Comparison of ENCODE assay signal across 21 cellular contexts in the genomic region with DNA sequence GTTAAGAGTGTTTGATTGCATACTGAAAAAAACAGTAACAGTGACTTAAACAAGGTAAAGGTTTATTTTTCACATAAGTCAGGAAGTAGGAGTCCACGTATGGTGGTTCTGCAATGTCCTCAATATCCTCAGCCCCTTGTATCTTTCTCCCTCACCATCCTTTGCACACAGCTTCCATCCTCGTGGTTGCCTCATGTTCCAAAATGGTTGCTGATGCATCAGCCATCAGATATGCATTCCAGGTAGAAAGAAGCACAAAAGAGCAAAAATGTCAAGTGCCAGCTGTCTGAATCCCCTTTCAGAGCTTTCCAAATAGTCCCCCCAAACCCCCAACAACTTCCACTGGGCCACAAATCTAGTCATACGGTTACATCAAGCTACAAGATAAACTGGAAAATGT.
DNase-seq lines count a peak whose midpoint lies in the region; ATAC-seq, FAIRE-seq and TF ChIP-seq lines count a peak whose summit lies in the region.
"Had no signal": no experiment of that assay in that cellular context is flagged by ENCODE, and none has a peak within 500 bp of the region (broad histone marks: within the 10 kb centered on the region; RNA-seq: fewer than 3 reads in every experiment).

No MANE protein-coding gene starts in this region.

- H3K4me2 ChIP-seq in HepG2 (ENCODE audit: low read depth, low read length), result no peak overlapping the region
- H3K4me2 ChIP-seq in GM12878 (ENCODE audit: control insufficient read depth, insufficient read depth), result 0 out of 2 replicates have a peak overlapping the region, but pooled peaks have one; percentile 50
- no peak overlapping the region for H3K4me2 ChIP-seq in H1 (ENCODE audit: insufficient read depth in 1 of 2, low read depth in 2 of 2, low read length in 2 of 2)
- H3K4me2 ChIP-seq: A549 had no signal

- DNase-seq in HepG2 (ENCODE audit: low spot score) (no peak), right lobe of liver (no peak), GM12878 (ENCODE audit: low read depth, low spot score) (no peak), H1 (ENCODE audit: low read depth in 1 of 2, low spot score in 2 of 2) (no peak), AG08395 (ENCODE audit: low spot score) (no peak)
- no peak for DNase-seq in stimulated activated CD4-positive, alpha-beta T cell treated with anti-CD3 and anti-CD28 coated beads, Interleukin-12 subunit alpha, Interleukin-12 subunit beta, amount 100 ng/mL, for 4 hours
- DNase-seq: CD4-positive, alpha-beta memory T cell; COR-L47; DMS 273 treated with DMSO at 0.1 percent for 48 hours; DMS53; DND-41; KG1 had no signal

- no peak overlapping the region for H2BK12ac ChIP-seq in H1 (ENCODE audit: low read depth, low read length)

- H4K91ac ChIP-seq in H1 (replicated peaks; ENCODE audit: insufficient read length, low read length), result no peak overlapping the region

- no peaks in the 10 kb centered on the region for H3K36me3 ChIP-seq in HepG2 (replicated peaks in 1 of 2; ENCODE audit: control insufficient read depth in 1 of 2, insufficient read depth in 2 of 2, low read length in 2 of 2)
- no peaks in the 10 kb centered on the region for H3K36me3 ChIP-seq in right lobe of liver
- no peaks in the 10 kb centered on the region for H3K36me3 ChIP-seq in GM12878 (ENCODE audit: control insufficient read depth in 2 of 2, insufficient read depth in 2 of 2, low read length in 1 of 2)
- no peaks in the 10 kb centered on the region for H3K36me3 ChIP-seq in H1 (ENCODE audit: control insufficient read depth in 2 of 4, insufficient read depth in 4 of 4, low read length in 3 of 4)
- H3K36me3 ChIP-seq: BLaER1, HAP-1 had no signal

- no peak overlapping the region for H2BK20ac ChIP-seq in H1 (ENCODE audit: low read length)

- H2AK5ac ChIP-seq in H1 (ENCODE audit: low read depth, low read length), result no peak overlapping the region

- no peak overlapping the region for H3K56ac ChIP-seq in H1 (replicated peaks; ENCODE audit: insufficient read length, low read depth, low read length)

- TF ChIP-seq CTCF in HepG2 (CRISPR knock-in tag; IDR thresholded peaks at IDR 0.05) (no peak), right lobe of liver (IDR thresholded peaks at IDR 0.05) (no peak), GM12878 (IDR thresholded peaks at IDR 0.05 in 2 of 3, conservative IDR thresholded peaks at IDR 0.05 in 1 of 3; ENCODE audit: control insufficient read depth in 2 of 3, extremely low read depth in 1 of 3, insufficient read depth in 1 of 3, low read depth in 3 of 3, low read length in 3 of 3) (no peak), H1 (IDR thresholded peaks at IDR 0.05; ENCODE audit: control extremely low read depth in 1 of 3, insufficient read depth in 1 of 3, low read depth in 1 of 3, low read length in 3 of 3) (no peak)

- 38% methylated on average over 3 of the region's 3 CpGs for WGBS in HepG2 (ENCODE audit: low lambda C conversion rate)
- WGBS in right lobe of liver (ENCODE audit: insufficient coverage, low coverage, low lambda C conversion rate, missing lambda C conversion rate), result 69% methylated on average over 3 of the region's 3 CpGs
- 59% methylated on average over 3 of the region's 3 CpGs for WGBS in GM12878 (ENCODE audit: insufficient coverage, insufficient replicate concordance, low lambda C conversion rate, missing lambda C conversion rate)
- WGBS in H1 (ENCODE audit: extremely low coverage in 1 of 2, insufficient coverage in 1 of 2, insufficient read length in 1 of 2, insufficient replicate concordance in 2 of 2, low coverage in 1 of 2, low lambda C conversion rate in 2 of 2, missing lambda C conversion rate in 1 of 2), 2 experiments, result 98% methylated on average over 3 of the region's 3 CpGs; no CpG with 5 or more reads in 1 of the 2 experiments

- H3K79me2 ChIP-seq in HepG2 (ENCODE audit: insufficient read depth, low read length), result no peaks in the 10 kb centered on the region
- H3K79me2 ChIP-seq in GM12878 (ENCODE audit: control insufficient read depth, insufficient read depth, low read length), result no peaks in the 10 kb centered on the region
- H3K79me2 ChIP-seq in H1 (ENCODE audit: control insufficient read depth in 1 of 2, insufficient read depth in 2 of 2, low read length in 2 of 2), result no peaks in the 10 kb centered on the region

- no peak overlapping the region for H3K14ac ChIP-seq in H1 (ENCODE audit: insufficient read length)

- no peak overlapping the region for H4K5ac ChIP-seq in H1 (ENCODE audit: insufficient read length, low read depth, low read length)

- BruUV-seq in HepG2 (replicated peaks; lab: Mats Ljungman, UMichigan) (no TSS peak), GM12878 (replicated peaks; lab: Mats Ljungman, UMichigan) (no TSS peak)

- H3K4me3 ChIP-seq in HepG2 (replicated peaks in 1 of 3; ENCODE audit: insufficient read depth in 1 of 3, low read depth in 2 of 3, low read length in 3 of 3) (no peak overlapping the region), right lobe of liver (no peak overlapping the region), GM12878 (no peak overlapping the region), H1 (ENCODE audit: extremely low read depth in 1 of 4, insufficient read depth in 2 of 4, low read depth in 3 of 4, low read length in 4 of 4) (no peak overlapping the region)
- H3K4me3 ChIP-seq: A549, BLaER1, HAP-1 had no signal

- H3K4me1 ChIP-seq in HepG2 (ENCODE audit: insufficient read depth, low read length) (peaks cover 6% of the 10 kb centered on the region), right lobe of liver (no peaks in the 10 kb centered on the region), GM12878 (ENCODE audit: control insufficient read depth, insufficient read depth, low read length) (peaks cover 37% of the 10 kb centered on the region), H1 (replicated peaks in 1 of 4; ENCODE audit: control insufficient read depth in 3 of 4, insufficient read depth in 4 of 4, low read length in 3 of 4) (peaks cover 0 to 4% (median 3%) of the 10 kb centered on the region in 4 experiments; a peak in 2 of 7 replicates)
- H3K4me1 ChIP-seq: HAP-1 had no signal

- no peak overlapping the region for H2BK5ac ChIP-seq in H1 (ENCODE audit: low read depth, low read length)

- no peaks in the 10 kb centered on the region for H3K9me3 ChIP-seq in HepG2 (ENCODE audit: low read length)
- no peaks in the 10 kb centered on the region for H3K9me3 ChIP-seq in right lobe of liver
- H3K9me3 ChIP-seq in GM12878 (replicated peaks; ENCODE audit: control insufficient read depth, insufficient read depth, low read length), result peaks cover 14% of the 10 kb centered on the region
- H3K9me3 ChIP-seq in H1 (ENCODE audit: insufficient read depth in 2 of 2, low read depth in 1 of 2, low read length in 1 of 2), result no peaks in the 10 kb centered on the region
- H3K9me3 ChIP-seq: A549 had no signal

- TF ChIP-seq EP300 in HepG2 (IDR thresholded peaks at IDR 0.05; ENCODE audit: low read depth in 2 of 2, low read length in 2 of 2) (no peak), HepG2 (CRISPR knock-in tag; IDR thresholded peaks at IDR 0.05; ENCODE audit: borderline replicate concordance) (no peak), GM12878 (IDR thresholded peaks at IDR 0.05; ENCODE audit: borderline replicate concordance in 1 of 2, control insufficient read depth in 1 of 2, low read depth in 2 of 2, low read length in 2 of 2) (no peak), H1 (IDR thresholded peaks at IDR 0.05; ENCODE audit: borderline replicate concordance in 1 of 2, low read depth in 2 of 2, low read length in 2 of 2) (no peak)

- no peak overlapping the region for H3K18ac ChIP-seq in H1 (ENCODE audit: extremely low read depth, low read length)

- H2AFZ ChIP-seq in HepG2 (ENCODE audit: low read length) (no peak overlapping the region), GM12878 (ENCODE audit: control insufficient read depth, low read depth, low read length) (no peak overlapping the region), H1 (ENCODE audit: low read length) (no peak overlapping the region)

- TF ChIP-seq POLR2A in HepG2 (IDR thresholded peaks at IDR 0.05; ENCODE audit: insufficient read depth in 1 of 2, low read depth in 2 of 2, low read length in 2 of 2), result no peak
- TF ChIP-seq POLR2A in right lobe of liver (IDR thresholded peaks at IDR 0.05), result no peak
- TF ChIP-seq POLR2A in GM12878 (IDR thresholded peaks at IDR 0.05; ENCODE audit: low read depth, low read length), result no peak
- TF ChIP-seq POLR2A in H1 (IDR thresholded peaks at IDR 0.05; ENCODE audit: control extremely low read depth in 1 of 2, low read depth in 2 of 2, low read length in 2 of 2), result no peak

- in situ Hi-C loops in HepG2 (cut with HindIII; ENCODE audit: extremely low pct_ligation_motif_present, low pct_unique_long_range_greater_than_20kb), result no loop called here
- in situ Hi-C loops in GM12878 (cut with MboI), result no loop called here

- TF ChIP-seq RAD21 in HepG2 (CRISPR knock-in tag; IDR thresholded peaks at IDR 0.05), result no peak
- TF ChIP-seq RAD21 in GM12878 (IDR thresholded peaks at IDR 0.05; ENCODE audit: insufficient read depth, low read depth, low read length), result no peak
- no peak for TF ChIP-seq RAD21 in H1 (IDR thresholded peaks at IDR 0.05 in 1 of 2, conservative IDR thresholded peaks at IDR 0.05 in 1 of 2; ENCODE audit: low read depth in 2 of 2, low read length in 2 of 2)

- H3K23ac ChIP-seq in H1 (ENCODE audit: insufficient read length), result no peak overlapping the region

- H3K4ac ChIP-seq in H1 (replicated peaks; ENCODE audit: insufficient read length, low read depth, low read length), result no peak overlapping the region

- SMC1A ChIA-PET in GM12878 (lab: Charles Lee; ENCODE audit: uncharacterized antibody, unreplicated experiment), result interaction anchor here (1.5 to 8.7 kb wide), 3 partner anchors 51 to 111 kb away, joined by 4 to 61 read pairs (median 5); no protein-coding TSS in a partner anchor

- FAIRE-seq in HepG2 (lab: Jason Lieb, UNC), result no peak
- FAIRE-seq in GM12878 (lab: Jason Lieb, UNC), result no peak
- FAIRE-seq in H1 (lab: Jason Lieb, UNC), result no peak
- FAIRE-seq: A549, G401.6, GM19239, HTR-8/SVneo had no signal

- H3K9ac ChIP-seq in HepG2 (ENCODE audit: insufficient read depth, low read depth, low read length) (no peak overlapping the region), GM12878 (ENCODE audit: control insufficient read depth, insufficient read depth, low read length) (no peak overlapping the region), H1 (replicated peaks in 1 of 4; ENCODE audit: extremely low read depth in 1 of 4, low read depth in 3 of 4, low read length in 3 of 4) (no peak overlapping the region)
- H3K9ac ChIP-seq: BLaER1 had no signal

- H4K20me1 ChIP-seq in HepG2 (ENCODE audit: insufficient read depth, low read length) (no peaks in the 10 kb centered on the region), GM12878 (ENCODE audit: control insufficient read depth, insufficient read depth) (no peaks in the 10 kb centered on the region), H1 (replicated peaks in 1 of 2; ENCODE audit: control insufficient read depth in 1 of 2, insufficient read depth in 2 of 2, low read length in 2 of 2) (no peaks in the 10 kb centered on the region)
- H4K20me1 ChIP-seq: BLaER1 had no signal

- H2BK120ac ChIP-seq in H1 (replicated peaks; ENCODE audit: low read depth, low read length), result no peak overlapping the region

- no peak overlapping the region for H4K8ac ChIP-seq in H1 (ENCODE audit: extremely low read depth, insufficient read depth, low read length)

- H3K27ac ChIP-seq in HepG2 (ENCODE audit: extremely low read length, insufficient read depth, low read length) (no peak overlapping the region), right lobe of liver (no peak overlapping the region), GM12878 (ENCODE audit: control insufficient read depth, insufficient read depth) (no peak overlapping the region), H1 (ENCODE audit: low read depth, low read length) (no peak overlapping the region)
- H3K27ac ChIP-seq: 22Rv1, A549, BLaER1 had no signal

- intact Hi-C loops in HepG2 (cut with micrococcal nuclease; ENCODE audit: unreplicated experiment), result no loop called here
- intact Hi-C loops in right lobe of liver (cut with DNase I), result no loop called here
- intact Hi-C loops in GM12878 (cut with micrococcal nuclease; ENCODE audit: unreplicated experiment), result no loop called here

- ATAC-seq in HepG2 (no peak), right lobe of liver (no peak), GM12878 (no peak), HG02938 (IDR thresholded peaks at IDR 0.05; ENCODE audit: unreplicated experiment) (no peak), GM18517 (IDR thresholded peaks at IDR 0.05; ENCODE audit: unreplicated experiment) (no peak)
- ATAC-seq: A549 had no signal

- peaks cover 0 to 31% of the 10 kb centered on the region in 2 experiments; a peak in 2 of 5 replicates for H3K27me3 ChIP-seq in HepG2 (ENCODE audit: control insufficient read depth in 1 of 2, insufficient read depth in 2 of 2, low read length in 2 of 2)
- H3K27me3 ChIP-seq in right lobe of liver, result no peaks in the 10 kb centered on the region
- H3K27me3 ChIP-seq in GM12878 (replicated peaks in 1 of 2; ENCODE audit: control insufficient read depth in 2 of 2, insufficient read depth in 2 of 2, low read length in 1 of 2), result no peaks in the 10 kb centered on the region; a peak in 1 of 4 replicates
- H3K27me3 ChIP-seq in H1 (replicated peaks in 1 of 4; ENCODE audit: control insufficient read depth in 3 of 4, extremely low read depth in 1 of 4, insufficient read depth in 3 of 4, low read length in 3 of 4), result no peaks in the 10 kb centered on the region; a peak in 1 of 7 replicates

- H3K79me1 ChIP-seq in H1 (ENCODE audit: low read depth, low read length), result no peaks in the 10 kb centered on the region

- CTCF ChIA-PET in HepG2 (lab: Yijun Ruan, JAX; ENCODE audit: low intra/inter-chr PET ratio, low total read pairs) (no interaction called here), GM12878 (lab: Yijun Ruan, JAX) (no interaction called here), H1 (lab: Charles Lee; ENCODE audit: partially characterized antibody) (interaction anchor here (0.6 to 1.4 kb wide), 6 partner anchors 22 to 1538 kb away, joined by 3 to 5 read pairs (median 3); no protein-coding TSS in a partner anchor)

- no peak overlapping the region for H2BK15ac ChIP-seq in H1 (ENCODE audit: low read length)

- POLR2A ChIA-PET in HepG2 (lab: Yijun Ruan, JAX) (no interaction called here), GM12878 (lab: Charles Lee) (no interaction called here), H1 (lab: Charles Lee; ENCODE audit: partially characterized antibody) (no interaction called here)

- RAD21 ChIA-PET in GM12878 (lab: Charles Lee; ENCODE audit: unreplicated experiment), result no interaction called here

- H3K23me2 ChIP-seq in H1 (ENCODE audit: low read depth, low read length), result no peaks in the 10 kb centered on the region
